ENCODE assay signal across 8 cellular contexts in genomic region chr2:11681722-11682589, GRCh38. TPM values are rescaled to one million over a fixed set of nuclear protein-coding genes. Genes with fewer than 3 reads are reported as not detected.
DNase-seq lines count a peak whose midpoint lies in the region; ATAC-seq and TF ChIP-seq lines count a peak whose summit lies in the region.

No MANE protein-coding gene starts in this region.

- peak; percentile 95 for TF ChIP-seq CTCF in VCaP (conservative IDR thresholded peaks at IDR 0.05)
- peak; percentile 71 for TF ChIP-seq CTCF in thoracic aorta (IDR thresholded peaks at IDR 0.05)

- no peaks in the 10 kb centered on the region for H3K27me3 ChIP-seq in thoracic aorta (replicated peaks; ENCODE audit: insufficient read depth)

- DNase-seq in ACHN (peak; percentile 35), NCI-H1105 (lab: John Stamatoyannopoulos, UW) (peak; percentile 23), mesenteric fat pad (ENCODE audit: low spot score) (peak; percentile 74), thoracic aorta (ENCODE audit: low spot score) (no peak)
- peak; percentile 43 for DNase-seq in central memory CD4-positive, alpha-beta T cell

- ATAC-seq in GM18511 (IDR thresholded peaks at IDR 0.05; ENCODE audit: unreplicated experiment): peak; percentile 59
- no peak for ATAC-seq in thoracic aorta (ENCODE audit: insufficient number of reproducible peaks, low FRiP score, low read depth)
- no peak for ATAC-seq in HG03442 (IDR thresholded peaks at IDR 0.05; ENCODE audit: unreplicated experiment)

- no peaks in the 10 kb centered on the region for H3K36me3 ChIP-seq in thoracic aorta

- in situ Hi-C loops in ACHN (cut with HindIII; ENCODE audit: low pct_ligation_motif_present, low pct_unique_long_range_greater_than_20kb, low sequenced_read_pairs): loop anchor here (25.0 kb wide), 1 partner anchor 105 kb away; no protein-coding TSS in a partner anchor

- H3K4me3 ChIP-seq in thoracic aorta: no peak overlapping the region

- H3K27ac ChIP-seq in VCaP: peak overlapping the region; percentile 13; the same call in 1 of the 2 replicates
- H3K27ac ChIP-seq in thoracic aorta: no peak overlapping the region

- peaks cover 5 to 10% of the 10 kb centered on the region in 2 donors for H3K4me1 ChIP-seq in thoracic aorta (ENCODE audit: control insufficient read depth in 1 of 2, low read depth in 2 of 2)

- no peaks in the 10 kb centered on the region for H3K9me3 ChIP-seq in thoracic aorta

RNA-seq across cellular contexts. Expression of gene NTSR2, which starts 12.0 kb away (rescaled TPM):
- not detected for total RNA-seq in mesenteric fat pad
- not detected for total RNA-seq in thoracic aorta
